Comparison of ENCODE assay signal across 1 cellular context in genomic region chr22:30276041-30276440, GRCh38.
TF ChIP-seq lines count a peak whose summit lies in the region.

No MANE protein-coding gene starts in this region.

TF ChIP-seq in K562, 482 proteins besides CTCF, POLR2A, EP300 and RAD21:
- no peak for TF ChIP-seq RBM15 (IDR thresholded peaks at IDR 0.05; ENCODE audit: insufficient read depth, low read length)
- no peak for TF ChIP-seq FOXM1 (IDR thresholded peaks at IDR 0.05; ENCODE audit: low read depth)
- TF ChIP-seq FOXM1 (CRISPR knock-in tag; IDR thresholded peaks at IDR 0.05; ENCODE audit: low read depth): no peak
- no peak for TF ChIP-seq TBL1XR1 (IDR thresholded peaks at IDR 0.05; ENCODE audit: low read length in 2 of 2)
- 0 out of 2 replicates have a peak, but pooled peaks have one; percentile 2 for TF ChIP-seq L3MBTL2 (IDR thresholded peaks at IDR 0.05)
- TF ChIP-seq ZNF583 (CRISPR knock-in tag; IDR thresholded peaks at IDR 0.05): no peak
- TF ChIP-seq U2AF2 (optimal IDR thresholded peaks at IDR 0.05; ENCODE audit: low read depth, low read length): no peak
- TF ChIP-seq EWSR1 (IDR thresholded peaks at IDR 0.05; ENCODE audit: borderline replicate concordance, low read depth, partially characterized antibody): no peak
- TF ChIP-seq ZNF444 (CRISPR knock-in tag; IDR thresholded peaks at IDR 0.05): no peak
- TF ChIP-seq SMC3 (conservative IDR thresholded peaks at IDR 0.05; ENCODE audit: insufficient read depth, low read depth, low read length): no peak
- no peak for TF ChIP-seq ETV5 (CRISPR knock-in tag; IDR thresholded peaks at IDR 0.05; ENCODE audit: low read depth)
- 0 out of 2 replicates have a peak, but pooled peaks have one; percentile 31 for TF ChIP-seq ZNF592 (IDR thresholded peaks at IDR 0.05)
- TF ChIP-seq ZNF655 (CRISPR knock-in tag; IDR thresholded peaks at IDR 0.05): no peak
- TF ChIP-seq BRD4 (IDR thresholded peaks at IDR 0.05): no peak
- TF ChIP-seq ELF4 (CRISPR knock-in tag; IDR thresholded peaks at IDR 0.05): no peak
- no peak for TF ChIP-seq MAFG (tag; conservative IDR thresholded peaks at IDR 0.05)
- no peak for TF ChIP-seq KDM5B (IDR thresholded peaks at IDR 0.05; ENCODE audit: insufficient replicate concordance, low read depth, low read length)
